8 cellular contexts compared by ENCODE assay signal in the genomic region with DNA sequence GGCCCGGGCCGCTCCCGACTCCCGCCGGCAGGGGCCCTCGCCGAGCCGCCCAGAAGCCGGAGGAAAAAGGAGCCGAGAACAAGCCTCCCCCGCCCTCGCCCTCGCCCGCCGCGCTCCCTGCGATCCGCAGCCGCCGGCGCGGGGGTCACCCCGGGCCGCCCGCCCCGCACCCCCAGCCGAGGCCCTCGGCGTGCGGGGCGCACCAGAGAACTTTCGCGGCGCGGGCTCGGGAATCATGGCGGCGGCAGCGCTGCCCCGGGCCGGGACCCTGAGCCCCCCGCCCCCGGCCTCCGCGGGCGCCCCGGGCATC. TPM values are rescaled to one million over a fixed set of nuclear protein-coding genes. Genes with fewer than 3 reads are reported as not detected.
DNase-seq lines count a peak whose midpoint lies in the region; TF ChIP-seq lines count a peak whose summit lies in the region.

No MANE protein-coding gene starts in this region.

- peaks cover 3% of the 10 kb centered on the region; the same call in 1 of the 2 replicates for H3K4me1 ChIP-seq in H9 (ENCODE audit: insufficient read depth, low read length)

- WGBS in H9 (ENCODE audit: extremely low coverage, insufficient read length, low lambda C conversion rate), result no CpG with 5 or more reads among the region's 47 CpGs

- no TSS peak for BruUV-seq in MCF 10A (replicated peaks; lab: Mats Ljungman, UMichigan)

- peaks cover 22% of the 10 kb centered on the region; the same call in 1 of the 2 replicates for H3K79me2 ChIP-seq in H9 (ENCODE audit: insufficient read depth, low read length)

- H3K4ac ChIP-seq in H9 (ENCODE audit: low read depth, low read length), result no peak overlapping the region

- no peak overlapping the region for H3K18ac ChIP-seq in H9 (ENCODE audit: insufficient read length, low read depth, low read length)

- TF ChIP-seq CTCF in GM06990 (IDR thresholded peaks at IDR 0.05; ENCODE audit: insufficient read depth, low read length, poor library complexity, severe bottlenecking) (peak; percentile 23), H9 (conservative IDR thresholded peaks at IDR 0.05) (peak; percentile 54; the same call in 2 of the 3 replicates), VCaP (conservative IDR thresholded peaks at IDR 0.05) (peak; percentile 94), MCF 10A (IDR thresholded peaks at IDR 0.05; ENCODE audit: unreplicated experiment) (peak; percentile 64)

- H2AK5ac ChIP-seq in H9 (ENCODE audit: insufficient read length, low read length), result no peak overlapping the region

- H3K23me2 ChIP-seq in H9 (ENCODE audit: insufficient read length, low read depth, low read length, poor library complexity, severe bottlenecking), result peaks cover 14% of the 10 kb centered on the region

- no peak overlapping the region for H2BK20ac ChIP-seq in H9 (ENCODE audit: low read depth, low read length, poor library complexity, severe bottlenecking)

- no peak overlapping the region for H3K27ac Mint-ChIP-seq in H9
- no peak overlapping the region for H3K27ac Mint-ChIP-seq in MCF 10A (ENCODE audit: low read depth, unreplicated experiment)

- H2BK15ac ChIP-seq in H9 (ENCODE audit: low read depth, low read length), result no peak overlapping the region

- H3K9ac ChIP-seq in H9 (ENCODE audit: extremely low read depth, insufficient read length, low read length), result no peak overlapping the region

- H3K9me3 Mint-ChIP-seq in H9 (peaks cover 0 to 3% of the 10 kb centered on the region in 2 experiments; a peak in 2 of 5 replicates), MCF 10A (ENCODE audit: unreplicated experiment) (no peaks in the 10 kb centered on the region)

- POLR2A ChIA-PET in MCF 10A (lab: Yijun Ruan, JAX), result interaction anchor here (1.6 to 1.8 kb wide), 2 partner anchors 13 to 38 kb away, joined by 7 to 8 read pairs; a partner anchor contains a TSS

- H3T11ph ChIP-seq in H9 (ENCODE audit: low read length), result no peak overlapping the region

- H3K27ac ChIP-seq in H9 (ENCODE audit: insufficient read length, low read depth, low read length) (no peak overlapping the region), VCaP (peak overlapping the region; percentile 97)

- H3K79me1 ChIP-seq in H9 (ENCODE audit: insufficient read depth, low read depth, low read length, poor library complexity, severe bottlenecking), result no peaks in the 10 kb centered on the region

- no peak overlapping the region for H4K8ac ChIP-seq in H9 (replicated peaks; ENCODE audit: insufficient read length, low read depth, low read length)

- H2BK120ac ChIP-seq in H9 (ENCODE audit: low read depth, low read length, poor library complexity, severe bottlenecking), result no peak overlapping the region

- H3K27me3 ChIP-seq in GM06990 (replicated peaks; ENCODE audit: control insufficient read depth, insufficient read depth, low read length), result no peaks in the 10 kb centered on the region
- H3K27me3 ChIP-seq in H9 (ENCODE audit: insufficient read depth, low read length), result no peaks in the 10 kb centered on the region

- intact Hi-C loops in MCF 10A (cut with micrococcal nuclease), result loop anchor here (2.0 kb wide), 3 partner anchors 94 to 348 kb away; a partner anchor contains a TSS

- H3K56ac ChIP-seq in H9 (ENCODE audit: insufficient read length, low read depth, low read length), result no peak overlapping the region

- H3K4me3 ChIP-seq in GM06990 (replicated peaks; ENCODE audit: low read depth, low read length), result peak overlapping the region; percentile 77

- H3K4me2 ChIP-seq in H9 (ENCODE audit: insufficient read depth, insufficient read length, low read length), result no peak overlapping the region

- CTCF ChIA-PET in MCF 10A (lab: Yijun Ruan, JAX), result interaction anchor here (0.9 to 1.8 kb wide), 3 partner anchors 16 to 94 kb away, joined by 3 to 8 read pairs (median 5); a partner anchor contains a TSS

- H2BK12ac ChIP-seq in H9 (ENCODE audit: insufficient read length, low read depth, low read length), result no peak overlapping the region

- no peaks in the 10 kb centered on the region for H3K36me3 ChIP-seq in GM06990 (ENCODE audit: control insufficient read depth, insufficient read depth, low read length)

- H3K4me3 Mint-ChIP-seq in H9 (peak overlapping the region in 1 of 2 experiments; percentile 91; a peak in 1 of 5 replicates), MCF 10A (ENCODE audit: unreplicated experiment) (peak overlapping the region; percentile 80)

- H4K5ac ChIP-seq in H9 (ENCODE audit: insufficient read length, low read depth, low read length), result no peak overlapping the region

- H3K27me3 Mint-ChIP-seq in H9 (ENCODE audit: low read depth), result no peaks in the 10 kb centered on the region
- no peaks in the 10 kb centered on the region for H3K27me3 Mint-ChIP-seq in MCF 10A (ENCODE audit: insufficient read depth, unreplicated experiment)

- no peak overlapping the region for H2AFZ ChIP-seq in H9 (ENCODE audit: low read length)

- H2BK5ac ChIP-seq in H9 (ENCODE audit: insufficient read length, low read length), result no peak overlapping the region

- peaks cover 31% of the 10 kb centered on the region in 2 experiments for H3K4me1 Mint-ChIP-seq in H9
- peaks cover 11% of the 10 kb centered on the region for H3K4me1 Mint-ChIP-seq in MCF 10A (ENCODE audit: insufficient read depth, unreplicated experiment)

- H4K91ac ChIP-seq in H9 (ENCODE audit: insufficient read length, low read depth, low read length), result no peak overlapping the region

- H3K23ac ChIP-seq in H9 (ENCODE audit: insufficient read length, low read depth, low read length), result no peak overlapping the region

- H3K36me3 Mint-ChIP-seq in H9 (ENCODE audit: insufficient read depth in 1 of 3, low read depth in 3 of 3) (peaks cover 4 to 29% (median 22%) of the 10 kb centered on the region in 3 experiments; a peak in 6 of 7 replicates), MCF 10A (ENCODE audit: insufficient read depth, unreplicated experiment) (no peaks in the 10 kb centered on the region)

- no peak overlapping the region for H3K14ac ChIP-seq in H9 (ENCODE audit: insufficient read depth, low read length)

- DNase-seq in GM06990 (ENCODE audit: extremely low read depth, insufficient read length) (peak; percentile 73), H9 (no peak), MV-4-11 (lab: John Stamatoyannopoulos, UW) (peak; percentile 26), MCF 10A (ENCODE audit: unreplicated experiment) (peak; percentile 64), iris pigment epithelial cell (ENCODE audit: low read depth) (peak; percentile 58), GF-D8 (lab: John Stamatoyannopoulos, UW) (no peak)
- peak; percentile 55 to 70 for DNase-seq in stimulated activated CD4-positive, alpha-beta T cell treated with anti-CD3 and anti-CD28 coated beads, Interleukin-15, amount 100 ng/mL, for 48 hours (ENCODE audit: low read depth in 2 of 2)

- no peaks in the 10 kb centered on the region for H3K9me3 ChIP-seq in H9 (ENCODE audit: control insufficient read depth, low read depth, low read length)

- no peaks in the 10 kb centered on the region for H4K20me1 ChIP-seq in H9 (ENCODE audit: control insufficient read depth, insufficient read depth, insufficient read length)

RNA-seq across cellular contexts. Expression of a gene that starts 0.5 kb away (rescaled TPM):
- total RNA-seq in H9 (2021), result 209 TPM in 2 replicates
- total RNA-seq in MCF 10A (2022), result 84.6 and 88.6 TPM in 2 replicates

RNA-seq across cellular contexts. Expression of a gene that starts 37.9 kb away (rescaled TPM):
- total RNA-seq in H9 (2021) (13.0 and 14.8 TPM in 2 replicates), MCF 10A (2022) (21.9 and 26.5 TPM in 2 replicates)

RNA-seq across cellular contexts. Expression of a gene that starts 38.2 kb away (rescaled TPM):
- total RNA-seq in H9 (2021) (58.3 and 60.5 TPM in 2 replicates), MCF 10A (2022) (27.5 and 40.4 TPM in 2 replicates)

Comparison
In these comparisons a context has a peak if more than half of its experiments do, and no peak if none do; other contexts are left out.
1. DNase-seq: peak in GM06990 (single experiment), MV-4-11 (single experiment), MCF 10A (single experiment), iris pigment epithelial cell (single experiment) and stimulated activated CD4-positive, alpha-beta T cell treated with anti-CD3 and anti-CD28 coated beads, Interleukin-15, amount 100 ng/mL, for 48 hours (2 of 2); none in H9 (single experiment) and GF-D8 (single experiment).
2. CTCF ChIP-seq: peak in every context shown above with its lines; median percentile 94 in VCaP; 64 in MCF 10A; 54 in H9; 23 in GM06990.